ENCODE assay signal across 13 cellular contexts in the genomic region with DNA sequence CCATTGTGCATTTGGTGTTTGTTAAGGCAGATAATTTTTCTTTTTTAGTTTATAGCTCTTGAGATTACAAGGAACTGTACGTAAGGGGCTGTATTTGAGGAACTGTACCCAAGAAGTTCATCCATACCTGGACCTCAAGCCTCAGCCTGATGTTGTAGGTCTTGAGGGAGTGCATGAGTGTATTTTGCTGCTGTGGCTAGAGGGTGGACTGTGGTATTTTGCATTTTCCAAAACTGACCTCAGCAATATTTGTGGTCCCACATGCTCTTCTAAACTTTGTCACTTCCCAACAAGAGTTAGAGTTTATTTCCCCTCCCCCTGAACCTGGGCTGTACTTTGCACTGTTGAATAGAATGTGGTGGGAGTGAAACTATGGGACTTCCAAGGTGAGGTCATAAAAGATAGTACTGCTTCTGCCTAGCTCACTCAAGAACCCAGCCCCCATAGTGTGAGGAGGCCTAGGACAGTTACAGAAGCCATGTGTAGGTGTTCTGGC. TPM values are rescaled to one million over a fixed set of nuclear protein-coding genes. Genes with fewer than 3 reads are reported as not detected.
A peak's percentile ranks its signal among the peaks of the same experiment; 100 is the strongest.
DNase-seq lines count a peak whose midpoint lies in the region; ATAC-seq lines count a peak whose summit lies in the region.
"Had no signal": no experiment of that assay in that cellular context is flagged by ENCODE, and none has a peak within 500 bp of the region (broad histone marks: within the 10 kb centered on the region; RNA-seq: fewer than 3 reads in every experiment).

No MANE protein-coding gene starts in this region.

- no peaks in the 10 kb centered on the region for H4K20me1 ChIP-seq in GM23248 (ENCODE audit: insufficient read depth)

- DNase-seq in SW480 (ENCODE audit: low spot score), result peak; percentile 15
- no peak for DNase-seq in GM23248
- DNase-seq in GOT3 (lab: John Stamatoyannopoulos, UW), result no peak
- DNase-seq in NCI-H748 (lab: John Stamatoyannopoulos, UW; ENCODE audit: unreplicated experiment), result no peak
- no peak for DNase-seq in cerebellar cortex (ENCODE audit: low spot score)
- DNase-seq: CD4-positive, alpha-beta memory T cell; dermis blood vessel endothelial cell; glutamatergic neuron; sigmoid colon; stimulated activated naive CD4-positive, alpha-beta T cell had no signal

- H3K9me3 ChIP-seq in GM23248 (ENCODE audit: low read depth), result no peaks in the 10 kb centered on the region
- H3K9me3 ChIP-seq: sigmoid colon had no signal

- H3K4me3 ChIP-seq in GM23248, result no peak overlapping the region
- H3K4me3 ChIP-seq: sigmoid colon had no signal

- in situ Hi-C loops in GM23248 (cut with MboI), result no loop called here

- no peak overlapping the region for H3K27ac ChIP-seq in GM23248
- H3K27ac ChIP-seq: sigmoid colon had no signal

- 66 to 87% methylated on average over 1 of the region's 1 CpG for WGBS in GM23248 (ENCODE audit: low coverage in 1 of 2, low lambda C conversion rate in 2 of 2, missing lambda C conversion rate in 2 of 2), 2 experiments

- ATAC-seq in GM18511 (IDR thresholded peaks at IDR 0.05; ENCODE audit: unreplicated experiment), result peak; percentile 98
- peak; percentile 98 for ATAC-seq in GM19463 (IDR thresholded peaks at IDR 0.05; ENCODE audit: unreplicated experiment)
- peak; percentile 66 for ATAC-seq in HG02970 (IDR thresholded peaks at IDR 0.05; ENCODE audit: low FRiP score, unreplicated experiment)

- no peaks in the 10 kb centered on the region for H3K9me2 ChIP-seq in GM23248 (ENCODE audit: insufficient read depth)

- no peak overlapping the region for H2AFZ ChIP-seq in GM23248

- no peaks in the 10 kb centered on the region for H3K36me3 ChIP-seq in GM23248 (ENCODE audit: low read depth)
- H3K36me3 ChIP-seq: sigmoid colon had no signal

- no peaks in the 10 kb centered on the region for H3K79me2 ChIP-seq in GM23248 (ENCODE audit: insufficient read depth)

- H3K4me2 ChIP-seq in GM23248 (ENCODE audit: unreplicated experiment), result no peak overlapping the region

- H3K4me1 ChIP-seq in GM23248 (ENCODE audit: insufficient read depth), result no peaks in the 10 kb centered on the region
- H3K4me1 ChIP-seq: sigmoid colon had no signal

- H3F3A ChIP-seq in GM23248 (ENCODE audit: insufficient read depth), result no peaks in the 10 kb centered on the region

- H3K9ac ChIP-seq in GM23248, result no peak overlapping the region

- H3K27me3 ChIP-seq in GM23248 (replicated peaks; ENCODE audit: insufficient read depth), result no peaks in the 10 kb centered on the region
- H3K27me3 ChIP-seq: sigmoid colon had no signal

RNA-seq across cellular contexts. Expression of gene FBXO33, which starts 42.2 kb away (rescaled TPM):
- total RNA-seq in GM23248 (2014; rRNA removed; shearing (Covaris generic)), result 21.4 and 22.1 TPM in 2 replicates
- polyA plus RNA-seq in GM23248 (2016; fragmentation: Nextera tagmentation; extraction: Ambion mirVana), result 9.0 and 9.5 TPM in 2 replicates
